21 cellular contexts compared by ENCODE assay signal in genomic region chr18:67731853-67732252, GRCh38.
DNase-seq lines count a peak whose midpoint lies in the region; ATAC-seq and TF ChIP-seq lines count a peak whose summit lies in the region.
"Had no signal": no experiment of that assay in that cellular context is flagged by ENCODE, and none has a peak within 500 bp of the region (broad histone marks: within the 10 kb centered on the region; RNA-seq: fewer than 3 reads in every experiment).

No MANE protein-coding gene starts in this region.

- H3K36me3 Mint-ChIP-seq in osteocyte (ENCODE audit: unreplicated experiment), result peaks cover 1% of the 10 kb centered on the region
- H3K36me3 Mint-ChIP-seq: CD8-positive, alpha-beta T cell; WTC11 had no signal

- no peaks in the 10 kb centered on the region for H3K36me3 ChIP-seq in gastrocnemius medialis
- H3K36me3 ChIP-seq: left lung, transverse colon had no signal

- in situ Hi-C loops in astrocyte of the spinal cord (cut with HindIII; ENCODE audit: low sequenced_read_pairs), result no loop called here
- in situ Hi-C loops in gastrocnemius medialis (cut with MboI; ENCODE audit: low sequenced_read_pairs in 4 of 4), result no loop called here
- in situ Hi-C loops in GM13976 (cut with MboI; ENCODE audit: low sequenced_read_pairs, unreplicated experiment), result no loop called here

- no peak overlapping the region for H3K4me3 Mint-ChIP-seq in osteocyte (ENCODE audit: unreplicated experiment)
- H3K4me3 Mint-ChIP-seq: CD8-positive, alpha-beta T cell; T-helper 17 cell; WTC11 had no signal

- no peaks in the 10 kb centered on the region for H3K27me3 Mint-ChIP-seq in osteocyte (ENCODE audit: unreplicated experiment)
- H3K27me3 Mint-ChIP-seq: T-helper 17 cell had no signal

- H3K4me3 ChIP-seq in astrocyte of the spinal cord (ENCODE audit: low read depth, low read length) (no peak overlapping the region), gastrocnemius medialis (no peak overlapping the region)
- H3K4me3 ChIP-seq: A549, left lung, transverse colon had no signal

- H3K27ac ChIP-seq in foreskin keratinocyte (peak overlapping the region; percentile 77), gastrocnemius medialis (no peak overlapping the region)
- H3K27ac ChIP-seq: A549, HL-60, left lung, transverse colon had no signal

- H3K27ac Mint-ChIP-seq in osteocyte (ENCODE audit: unreplicated experiment), result no peak overlapping the region
- H3K27ac Mint-ChIP-seq: CD8-positive, alpha-beta T cell; T-helper 17 cell; WTC11 had no signal

- H3K4me1 ChIP-seq in foreskin keratinocyte (peaks cover 37% of the 10 kb centered on the region), gastrocnemius medialis (no peaks in the 10 kb centered on the region)
- H3K4me1 ChIP-seq: A549, left lung, transverse colon had no signal

- H3K9me3 ChIP-seq in gastrocnemius medialis, result no peaks in the 10 kb centered on the region
- H3K9me3 ChIP-seq: A549, left lung, transverse colon had no signal

- H3K9me3 Mint-ChIP-seq in osteocyte (ENCODE audit: unreplicated experiment), result peaks cover 7% of the 10 kb centered on the region
- H3K9me3 Mint-ChIP-seq: CD8-positive, alpha-beta T cell had no signal

- peaks cover 10% of the 10 kb centered on the region for H3K4me1 Mint-ChIP-seq in osteocyte (ENCODE audit: unreplicated experiment)
- H3K4me1 Mint-ChIP-seq: T-helper 17 cell, WTC11 had no signal

- TF ChIP-seq POLR2A in gastrocnemius medialis (IDR thresholded peaks at IDR 0.05), result no peak

- ATAC-seq in foreskin keratinocyte (peak; percentile 43), gastrocnemius medialis (no peak), HG03159 (IDR thresholded peaks at IDR 0.05; ENCODE audit: unreplicated experiment) (no peak)
- ATAC-seq: A549; CD8-positive, alpha-beta T cell; left lung; T-helper 17 cell; WTC11 had no signal

- DNase-seq in AG08396 (ENCODE audit: low spot score), result peak; percentile 10
- DNase-seq in LHCN-M2 (ENCODE audit: low read depth), result peak; percentile 51
- DNase-seq in astrocyte of the spinal cord (ENCODE audit: low read depth, low spot score), result peak; percentile 14
- DNase-seq in foreskin keratinocyte, result peak; percentile 60 to 68
- DNase-seq in osteocyte (ENCODE audit: extremely low spot score, unreplicated experiment), result no peak
- no peak for DNase-seq in gastrocnemius medialis
- no peak for DNase-seq in GM13976 (ENCODE audit: low spot score)
- DNase-seq: CD8-positive, alpha-beta T cell; DMS79; effector memory CD4-positive, alpha-beta T cell; left lung; MV-4-11; NCI-H2029; SHP77 treated with DMSO at 0.1 percent for 48 hours; stimulated activated naive CD4-positive, alpha-beta T cell; T-helper 17 cell; transverse colon had no signal

- intact Hi-C loops in gastrocnemius medialis (cut with DNase I; ENCODE audit: low total_unique reads), result no loop called here

- TF ChIP-seq CTCF in astrocyte of the spinal cord (IDR thresholded peaks at IDR 0.05; ENCODE audit: low read depth, low read length) (no peak), foreskin keratinocyte (conservative IDR thresholded peaks at IDR 0.05) (no peak), osteocyte (IDR thresholded peaks at IDR 0.05) (no peak), gastrocnemius medialis (IDR thresholded peaks at IDR 0.05 in 4 of 5, conservative IDR thresholded peaks at IDR 0.05 in 1 of 5) (no peak), GM13976 (IDR thresholded peaks at IDR 0.05; ENCODE audit: borderline replicate concordance, control extremely low read depth, extremely low read depth, insufficient read depth, missing control alignments) (no peak)

- H3K27me3 ChIP-seq in foreskin keratinocyte (no peaks in the 10 kb centered on the region), gastrocnemius medialis (no peaks in the 10 kb centered on the region)
- H3K27me3 ChIP-seq: left lung, transverse colon had no signal

Comparison
In these comparisons a context has a peak if more than half of its experiments do, and no peak if none do; other contexts are left out.
1. DNase-seq: peak in AG08396 (single experiment), LHCN-M2 (single experiment), astrocyte of the spinal cord (single experiment) and foreskin keratinocyte (2 of 2); none in osteocyte (single experiment), gastrocnemius medialis (0 of 2) and GM13976 (single experiment).